Comparison of ENCODE assay signal across 1 cellular context in genomic region chr10:118729641-118730258, GRCh38.
TF ChIP-seq lines count a peak whose summit lies in the region.

No MANE protein-coding gene starts in this region.

TF ChIP-seq in GM12878, 131 proteins besides CTCF, POLR2A, EP300 and RAD21 (continued from another document):
- TF ChIP-seq, protein P1, sequence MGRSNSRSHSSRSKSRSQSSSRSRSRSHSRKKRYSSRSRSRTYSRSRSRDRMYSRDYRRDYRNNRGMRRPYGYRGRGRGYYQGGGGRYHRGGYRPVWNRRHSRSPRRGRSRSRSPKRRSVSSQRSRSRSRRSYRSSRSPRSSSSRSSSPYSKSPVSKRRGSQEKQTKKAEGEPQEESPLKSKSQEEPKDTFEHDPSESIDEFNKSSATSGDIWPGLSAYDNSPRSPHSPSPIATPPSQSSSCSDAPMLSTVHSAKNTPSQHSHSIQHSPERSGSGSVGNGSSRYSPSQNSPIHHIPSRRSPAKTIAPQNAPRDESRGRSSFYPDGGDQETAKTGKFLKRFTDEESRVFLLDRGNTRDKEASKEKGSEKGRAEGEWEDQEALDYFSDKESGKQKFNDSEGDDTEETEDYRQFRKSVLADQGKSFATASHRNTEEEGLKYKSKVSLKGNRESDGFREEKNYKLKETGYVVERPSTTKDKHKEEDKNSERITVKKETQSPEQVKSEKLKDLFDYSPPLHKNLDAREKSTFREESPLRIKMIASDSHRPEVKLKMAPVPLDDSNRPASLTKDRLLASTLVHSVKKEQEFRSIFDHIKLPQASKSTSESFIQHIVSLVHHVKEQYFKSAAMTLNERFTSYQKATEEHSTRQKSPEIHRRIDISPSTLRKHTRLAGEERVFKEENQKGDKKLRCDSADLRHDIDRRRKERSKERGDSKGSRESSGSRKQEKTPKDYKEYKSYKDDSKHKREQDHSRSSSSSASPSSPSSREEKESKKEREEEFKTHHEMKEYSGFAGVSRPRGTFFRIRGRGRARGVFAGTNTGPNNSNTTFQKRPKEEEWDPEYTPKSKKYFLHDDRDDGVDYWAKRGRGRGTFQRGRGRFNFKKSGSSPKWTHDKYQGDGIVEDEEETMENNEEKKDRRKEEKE (IDR thresholded peaks at IDR 0.05), result no peak
- TF ChIP-seq MEF2A (IDR thresholded peaks at IDR 0.05; ENCODE audit: insufficient read depth, low read depth, low read length), result 0 out of 2 replicates have a peak, but pooled peaks have one; percentile 26
- TF ChIP-seq ZBED1 (IDR thresholded peaks at IDR 0.05; ENCODE audit: borderline replicate concordance), result 0 out of 2 replicates have a peak, but pooled peaks have one; percentile 31
- TF ChIP-seq IKZF1 (conservative IDR thresholded peaks at IDR 0.05), result peak; percentile 69
- no peak for TF ChIP-seq TBL1XR1 (IDR thresholded peaks at IDR 0.05; ENCODE audit: low read depth, low read length)
- TF ChIP-seq BACH1 (IDR thresholded peaks at IDR 0.05; ENCODE audit: borderline replicate concordance), result no peak
- TF ChIP-seq, protein P2, sequence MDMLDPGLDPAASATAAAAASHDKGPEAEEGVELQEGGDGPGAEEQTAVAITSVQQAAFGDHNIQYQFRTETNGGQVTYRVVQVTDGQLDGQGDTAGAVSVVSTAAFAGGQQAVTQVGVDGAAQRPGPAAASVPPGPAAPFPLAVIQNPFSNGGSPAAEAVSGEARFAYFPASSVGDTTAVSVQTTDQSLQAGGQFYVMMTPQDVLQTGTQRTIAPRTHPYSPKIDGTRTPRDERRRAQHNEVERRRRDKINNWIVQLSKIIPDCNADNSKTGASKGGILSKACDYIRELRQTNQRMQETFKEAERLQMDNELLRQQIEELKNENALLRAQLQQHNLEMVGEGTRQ (IDR thresholded peaks at IDR 0.05; ENCODE audit: borderline replicate concordance, low read depth, low read length), result no peak
- no peak for TF ChIP-seq SUZ12 (IDR thresholded peaks at IDR 0.05; ENCODE audit: unreplicated experiment)
- peak; percentile 95 for TF ChIP-seq SPI1 (IDR thresholded peaks at IDR 0.05; ENCODE audit: borderline replicate concordance, insufficient read depth, low read depth, low read length)
- no peak for TF ChIP-seq CHD4 (IDR thresholded peaks at IDR 0.05)
- no peak for TF ChIP-seq SREBF1 (IDR thresholded peaks at IDR 0.05; ENCODE audit: low read length)
- no peak for TF ChIP-seq SMAD5 (IDR thresholded peaks at IDR 0.05; ENCODE audit: low read depth)
- 0 out of 2 replicates have a peak, but pooled peaks have one; percentile 33 for TF ChIP-seq IRF4 (IDR thresholded peaks at IDR 0.05; ENCODE audit: low read depth, low read length)
- TF ChIP-seq GABPA (IDR thresholded peaks at IDR 0.05; ENCODE audit: low read depth), result 0 out of 2 replicates have a peak, but pooled peaks have one; percentile 29
- TF ChIP-seq HDGF (IDR thresholded peaks at IDR 0.05), result no peak
- TF ChIP-seq MYC (IDR thresholded peaks at IDR 0.05; ENCODE audit: insufficient read depth, insufficient read length, insufficient replicate concordance, low read length, severe bottlenecking), result no peak
- no peak for TF ChIP-seq ZNF622 (IDR thresholded peaks at IDR 0.05)
- TF ChIP-seq ETV6 (conservative IDR thresholded peaks at IDR 0.05 in 1 of 2, IDR thresholded peaks at IDR 0.05 in 1 of 2; ENCODE audit: borderline replicate concordance in 1 of 2, low read depth in 1 of 2), result peak in 1 of 2 experiments; percentile 96; a peak in 2 of 4 replicates
- TF ChIP-seq SREBF2 (IDR thresholded peaks at IDR 0.05; ENCODE audit: low read length), result no peak
